In the genomic region with DNA sequence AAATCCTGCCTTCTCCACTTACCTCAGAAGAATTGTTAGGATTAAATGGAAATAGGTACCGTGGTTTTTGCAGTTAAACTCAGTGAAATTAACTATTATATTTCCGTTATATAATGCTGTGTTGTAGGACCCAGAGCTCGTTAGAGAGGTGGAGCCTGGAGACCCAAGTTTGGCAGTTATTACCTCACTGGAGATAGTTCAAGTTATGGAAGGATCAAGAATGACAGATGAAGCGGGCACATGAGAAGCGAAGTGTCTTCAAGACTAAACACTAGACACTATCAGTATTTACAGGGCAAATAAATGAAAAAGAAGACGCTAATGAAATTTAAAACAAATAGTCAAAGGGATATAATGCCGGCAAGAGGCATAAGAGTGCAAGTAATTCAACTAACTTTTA, we compare ENCODE assay signal across 1 cellular context.
TF ChIP-seq lines count a peak whose summit lies in the region.

No MANE protein-coding gene starts in this region.

TF ChIP-seq in GM23338, 12 proteins besides CTCF, POLR2A, EP300 and RAD21 (continued from another document):
- TF ChIP-seq EZH2 (IDR thresholded peaks at IDR 0.05; ENCODE audit: low read depth, unreplicated experiment) (no peak), CREB1 (CRISPR knock-in tag; IDR thresholded peaks at IDR 0.05; ENCODE audit: low read depth) (no peak), POLR2AphosphoS5 (IDR thresholded peaks at IDR 0.05; ENCODE audit: low read depth) (no peak), STAT1 (IDR thresholded peaks at IDR 0.05; ENCODE audit: unreplicated experiment) (no peak), ZNF331 (CRISPR knock-in tag; IDR thresholded peaks at IDR 0.05; ENCODE audit: low read depth) (no peak), EZH2phosphoT487 (IDR thresholded peaks at IDR 0.05; ENCODE audit: unreplicated experiment) (no peak), NANOG (IDR thresholded peaks at IDR 0.05; ENCODE audit: borderline replicate concordance) (no peak)
- TF ChIP-seq, protein P1, sequence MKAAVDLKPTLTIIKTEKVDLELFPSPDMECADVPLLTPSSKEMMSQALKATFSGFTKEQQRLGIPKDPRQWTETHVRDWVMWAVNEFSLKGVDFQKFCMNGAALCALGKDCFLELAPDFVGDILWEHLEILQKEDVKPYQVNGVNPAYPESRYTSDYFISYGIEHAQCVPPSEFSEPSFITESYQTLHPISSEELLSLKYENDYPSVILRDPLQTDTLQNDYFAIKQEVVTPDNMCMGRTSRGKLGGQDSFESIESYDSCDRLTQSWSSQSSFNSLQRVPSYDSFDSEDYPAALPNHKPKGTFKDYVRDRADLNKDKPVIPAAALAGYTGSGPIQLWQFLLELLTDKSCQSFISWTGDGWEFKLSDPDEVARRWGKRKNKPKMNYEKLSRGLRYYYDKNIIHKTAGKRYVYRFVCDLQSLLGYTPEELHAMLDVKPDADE (IDR thresholded peaks at IDR 0.05): no peak
- TF ChIP-seq, protein P2, sequence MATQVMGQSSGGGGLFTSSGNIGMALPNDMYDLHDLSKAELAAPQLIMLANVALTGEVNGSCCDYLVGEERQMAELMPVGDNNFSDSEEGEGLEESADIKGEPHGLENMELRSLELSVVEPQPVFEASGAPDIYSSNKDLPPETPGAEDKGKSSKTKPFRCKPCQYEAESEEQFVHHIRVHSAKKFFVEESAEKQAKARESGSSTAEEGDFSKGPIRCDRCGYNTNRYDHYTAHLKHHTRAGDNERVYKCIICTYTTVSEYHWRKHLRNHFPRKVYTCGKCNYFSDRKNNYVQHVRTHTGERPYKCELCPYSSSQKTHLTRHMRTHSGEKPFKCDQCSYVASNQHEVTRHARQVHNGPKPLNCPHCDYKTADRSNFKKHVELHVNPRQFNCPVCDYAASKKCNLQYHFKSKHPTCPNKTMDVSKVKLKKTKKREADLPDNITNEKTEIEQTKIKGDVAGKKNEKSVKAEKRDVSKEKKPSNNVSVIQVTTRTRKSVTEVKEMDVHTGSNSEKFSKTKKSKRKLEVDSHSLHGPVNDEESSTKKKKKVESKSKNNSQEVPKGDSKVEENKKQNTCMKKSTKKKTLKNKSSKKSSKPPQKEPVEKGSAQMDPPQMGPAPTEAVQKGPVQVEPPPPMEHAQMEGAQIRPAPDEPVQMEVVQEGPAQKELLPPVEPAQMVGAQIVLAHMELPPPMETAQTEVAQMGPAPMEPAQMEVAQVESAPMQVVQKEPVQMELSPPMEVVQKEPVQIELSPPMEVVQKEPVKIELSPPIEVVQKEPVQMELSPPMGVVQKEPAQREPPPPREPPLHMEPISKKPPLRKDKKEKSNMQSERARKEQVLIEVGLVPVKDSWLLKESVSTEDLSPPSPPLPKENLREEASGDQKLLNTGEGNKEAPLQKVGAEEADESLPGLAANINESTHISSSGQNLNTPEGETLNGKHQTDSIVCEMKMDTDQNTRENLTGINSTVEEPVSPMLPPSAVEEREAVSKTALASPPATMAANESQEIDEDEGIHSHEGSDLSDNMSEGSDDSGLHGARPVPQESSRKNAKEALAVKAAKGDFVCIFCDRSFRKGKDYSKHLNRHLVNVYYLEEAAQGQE (IDR thresholded peaks at IDR 0.05; ENCODE audit: unreplicated experiment): no peak
